9 cellular contexts compared by ENCODE assay signal in the genomic region with DNA sequence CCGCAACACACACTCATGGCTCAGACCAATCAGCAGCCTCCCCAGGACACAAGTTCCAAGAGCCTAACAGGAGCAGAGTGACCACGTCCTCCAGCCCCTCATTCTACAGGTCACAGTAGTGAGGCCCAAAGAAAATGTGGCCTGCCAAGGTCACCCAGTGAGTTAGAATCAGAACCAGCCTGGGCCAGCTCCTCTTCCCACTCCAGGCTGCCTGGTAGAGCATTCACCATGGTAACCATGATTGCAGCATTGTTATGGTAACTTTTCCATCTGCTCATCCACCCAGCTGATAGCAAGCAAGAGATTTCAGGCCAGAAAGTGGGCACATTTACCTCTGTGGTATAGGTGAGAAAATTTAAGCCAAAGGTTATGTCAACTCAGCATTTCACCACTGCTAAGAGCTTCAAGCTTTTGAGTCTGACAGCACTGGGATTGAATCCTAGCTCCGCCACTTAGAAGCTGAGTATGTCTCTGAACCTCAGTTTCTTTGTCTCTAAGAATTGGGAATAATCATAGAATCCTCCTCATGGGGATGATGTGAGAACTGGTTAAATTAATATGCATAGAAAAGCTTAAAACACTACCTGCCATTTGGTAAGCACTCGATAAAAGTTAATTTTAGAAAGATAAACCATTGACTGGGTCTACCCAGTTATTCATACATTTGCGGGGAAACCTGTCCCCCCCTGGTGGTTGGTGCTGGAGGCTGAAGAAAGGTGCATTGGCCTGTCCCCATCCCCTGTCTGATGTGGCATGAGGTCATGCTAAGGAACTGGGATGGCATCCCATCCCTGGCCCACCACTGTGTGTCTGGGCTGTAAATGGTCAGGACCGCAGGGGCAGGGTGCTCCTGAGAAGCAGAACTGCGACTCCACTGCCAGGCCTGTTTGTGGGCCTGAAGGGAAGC.
DNase-seq lines count a peak whose midpoint lies in the region; ATAC-seq, FAIRE-seq and TF ChIP-seq lines count a peak whose summit lies in the region.
"Had no signal": no experiment of that assay in that cellular context is flagged by ENCODE, and none has a peak within 500 bp of the region (broad histone marks: within the 10 kb centered on the region; RNA-seq: fewer than 3 reads in every experiment).

No MANE protein-coding gene starts in this region.

- ATAC-seq in esophagus mucosa = no peak
- ATAC-seq: CD8-positive, alpha-beta T cell had no signal

- H3K4me3 Mint-ChIP-seq in neural crest cell = no peak overlapping the region
- H3K4me3 Mint-ChIP-seq: CD8-positive, alpha-beta T cell had no signal

- TF ChIP-seq CTCF in bronchial epithelial cell (IDR thresholded peaks at IDR 0.05; ENCODE audit: insufficient read depth, low read length, severe bottlenecking) (peak; percentile 46), neural crest cell (conservative IDR thresholded peaks at IDR 0.05) (peak; percentile 56)

- no peaks in the 10 kb centered on the region for H3K27me3 Mint-ChIP-seq in neural crest cell (ENCODE audit: low read depth)

- no peaks in the 10 kb centered on the region for H3K9me3 Mint-ChIP-seq in neural crest cell
- H3K9me3 Mint-ChIP-seq: CD8-positive, alpha-beta T cell had no signal

- no peak overlapping the region for H3K27ac Mint-ChIP-seq in neural crest cell (ENCODE audit: unreplicated experiment)
- H3K27ac Mint-ChIP-seq: CD8-positive, alpha-beta T cell had no signal

- H3K27me3 ChIP-seq in bronchial epithelial cell (ENCODE audit: control insufficient read depth, insufficient read depth, low read length) = no peaks in the 10 kb centered on the region

- H3K36me3 ChIP-seq in bronchial epithelial cell (ENCODE audit: control insufficient read depth, insufficient read depth, low read length) = no peaks in the 10 kb centered on the region

- H3K4me3 ChIP-seq in bronchial epithelial cell (ENCODE audit: low read depth, low read length) = no peak overlapping the region

- no peak for FAIRE-seq in bronchial epithelial cell (lab: Jason Lieb, UNC)

- peaks cover 38% of the 10 kb centered on the region for H3K4me1 Mint-ChIP-seq in neural crest cell

- peak; percentile 5 for DNase-seq in SIG-M5 treated with dmso at 0.1 percent for 504 hours (lab: John Stamatoyannopoulos, UW; ENCODE audit: unreplicated experiment)
- no peak for DNase-seq in SIG-M5 (lab: John Stamatoyannopoulos, UW)
- peak; percentile 36 for DNase-seq in NCI-H748 (lab: John Stamatoyannopoulos, UW; ENCODE audit: unreplicated experiment)
- peak; percentile 29 for DNase-seq in bronchial epithelial cell (ENCODE audit: low read depth)
- no peak for DNase-seq in neural crest cell (ENCODE audit: low read depth, low spot score)
- DNase-seq in SKM-1 treated with dmso at 0.1 percent for 144 hours (lab: John Stamatoyannopoulos, UW; ENCODE audit: unreplicated experiment) = no peak
- DNase-seq in SHP77 treated with DMSO at 0.1 percent for 48 hours (lab: John Stamatoyannopoulos, UW) = no peak

- no peaks in the 10 kb centered on the region for H3K36me3 Mint-ChIP-seq in neural crest cell (ENCODE audit: low read depth)
- H3K36me3 Mint-ChIP-seq: CD8-positive, alpha-beta T cell had no signal

Comparison
In these comparisons a context has a peak if more than half of its experiments do, and no peak if none do; other contexts are left out.
1. DNase-seq: peak in SIG-M5 treated with dmso at 0.1 percent for 504 hours (single experiment), NCI-H748 (single experiment) and bronchial epithelial cell (single experiment); none in SIG-M5 (single experiment), neural crest cell (single experiment), SKM-1 treated with dmso at 0.1 percent for 144 hours (single experiment) and SHP77 treated with DMSO at 0.1 percent for 48 hours (single experiment).